Comparison of ENCODE assay signal across 22 cellular contexts in the genomic region with DNA sequence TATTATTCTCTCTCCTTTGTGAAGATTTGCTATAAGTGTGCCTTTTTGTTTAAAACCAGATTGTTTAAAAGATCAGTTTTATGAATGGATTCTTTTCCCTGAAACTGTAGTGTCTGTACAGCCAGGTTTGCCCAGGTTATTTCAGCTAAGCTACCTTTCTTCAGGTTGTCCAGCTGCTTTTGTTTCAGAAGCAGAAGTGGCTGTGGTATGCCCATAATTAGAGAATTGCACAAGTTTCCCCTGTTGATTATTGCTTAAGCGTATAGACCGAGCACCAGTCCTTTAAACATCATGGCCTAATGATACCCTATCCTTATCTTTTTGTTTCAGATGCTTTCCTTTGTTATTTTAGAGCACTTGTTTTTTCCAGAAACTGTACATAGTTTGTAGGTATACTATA.
"Had no signal": no experiment of that assay in that cellular context is flagged by ENCODE, and none has a peak within 500 bp of the region (broad histone marks: within the 10 kb centered on the region; RNA-seq: fewer than 3 reads in every experiment).

No MANE protein-coding gene starts in this region.

- H3K36me3 ChIP-seq: colonic mucosa had no signal

- H3K4me1 ChIP-seq: esophagus squamous epithelium, gastroesophageal sphincter had no signal

- H3K27ac ChIP-seq: colonic mucosa, esophagus squamous epithelium, gastroesophageal sphincter, thoracic aorta had no signal

- H3K27me3 ChIP-seq: colonic mucosa, esophagus squamous epithelium, gastroesophageal sphincter, spleen had no signal

- H3K9me3 ChIP-seq: colonic mucosa, esophagus squamous epithelium, gastroesophageal sphincter, spleen, thoracic aorta had no signal

- ATAC-seq: gastroesophageal sphincter; left colon; left ventricle myocardium superior; sciatic nerve; stimulated activated memory B cell treated with anti-CD40 and anti-IgM and Interleukin-4, amounts not matched to agents 10 μg/mL and 1 μg/mL and 100 μg/mL, for 72 hours had no signal

- DNase-seq: colonic mucosa; dermis blood vessel endothelial cell; esophagus squamous epithelium; foreskin fibroblast; glutamatergic neuron; kidney; left colon; left ventricle myocardium superior; mesenchymal stem cell; midbrain; naive B cell; nephron progenitor cell; spleen; stimulated activated CD4-positive, alpha-beta T cell treated with anti-CD3 and anti-CD28 coated beads, Interleukin-15, amount 100 ng/mL, for 24 hours; stimulated activated CD4-positive, alpha-beta T cell treated with anti-CD3 and anti-CD28 coated beads, Interleukin-1b, Interleukin-23, amount 100 ng/mL, for 48 hours; stimulated activated CD4-positive, alpha-beta T cell treated with anti-CD3 and anti-CD28 coated beads, Interleukin-4, amount 100 ng/mL, for 24 hours; trophoblast cell had no signal

- H3K4me3 ChIP-seq: colonic mucosa, esophagus squamous epithelium, gastroesophageal sphincter, lung, spleen, thoracic aorta had no signal
